In the genomic region with DNA sequence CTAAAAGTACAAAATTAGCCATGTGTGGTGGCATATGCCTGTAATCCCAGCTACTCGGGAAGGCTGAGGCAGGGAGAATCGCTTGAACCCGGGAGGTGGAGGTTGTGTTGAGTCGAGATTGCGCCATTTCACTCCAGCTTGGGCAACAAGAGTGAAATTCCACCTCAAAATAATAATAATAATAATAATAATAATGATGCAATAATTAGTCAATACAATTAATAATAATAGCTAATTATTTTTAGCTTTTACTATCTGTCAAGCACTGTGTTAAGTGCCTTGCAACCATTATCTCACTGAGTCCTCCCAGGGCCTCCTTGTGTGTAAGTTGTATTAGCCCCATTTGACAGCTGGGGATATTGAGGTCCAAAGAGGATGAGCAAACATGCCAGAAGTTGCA, we compare ENCODE assay signal across 32 cellular contexts. TPM values are rescaled to one million over a fixed set of nuclear protein-coding genes. Genes with fewer than 3 reads are reported as not detected.
DNase-seq lines count a peak whose midpoint lies in the region; ATAC-seq and TF ChIP-seq lines count a peak whose summit lies in the region.
"Had no signal": no experiment of that assay in that cellular context is flagged by ENCODE, and none has a peak within 500 bp of the region (broad histone marks: within the 10 kb centered on the region; RNA-seq: fewer than 3 reads in every experiment).

No MANE protein-coding gene starts in this region.

- H3K36me3 ChIP-seq in IMR-90 (ENCODE audit: control insufficient read depth, insufficient read depth, low read length) (no peaks in the 10 kb centered on the region), gastroesophageal sphincter (no peaks in the 10 kb centered on the region)
- H3K36me3 ChIP-seq: BE2C; BLaER1; BLaER1 treated with 17β-estradiol and CSF1 and Interleukin-3, amounts not matched to agents 10 nM and 100 nM had no signal

- no peaks in the 10 kb centered on the region for H3K27me3 Mint-ChIP-seq in WTC11 (ENCODE audit: low read depth)

- H2BK15ac ChIP-seq in IMR-90 (ENCODE audit: low read depth, low read length): no peak overlapping the region

- WGBS in IMR-90 (ENCODE audit: extremely low coverage in 2 of 2, insufficient read length in 1 of 2), 2 experiments: no CpG with 5 or more reads among the region's 5 CpGs
- WGBS in gastroesophageal sphincter (ENCODE audit: low coverage in 1 of 2), 2 donors: 75 to 85% methylated on average over 5 of the region's 5 CpGs

- H4K91ac ChIP-seq in IMR-90 (ENCODE audit: insufficient read depth, low read depth, low read length): no peak overlapping the region

- no peaks in the 10 kb centered on the region for H3K4me1 ChIP-seq in IMR-90 (ENCODE audit: control insufficient read depth, insufficient read depth, low read length)
- no peaks in the 10 kb centered on the region for H3K4me1 ChIP-seq in gastroesophageal sphincter
- H3K4me1 ChIP-seq: A549; BE2C; BLaER1; BLaER1 treated with 17β-estradiol and CSF1 and Interleukin-3, amounts not matched to agents 10 nM and 100 nM; Caco-2 had no signal

- no peak overlapping the region for H4K5ac ChIP-seq in IMR-90 (ENCODE audit: low read depth, low read length)

- in situ Hi-C loops in IMR-90 (cut with MboI; ENCODE audit: low sequenced_read_pairs): no loop called here

- H3K4me3 ChIP-seq in IMR-90 (ENCODE audit: insufficient read depth, low read depth, low read length) (no peak overlapping the region), gastroesophageal sphincter (no peak overlapping the region)
- H3K4me3 ChIP-seq: A549; BLaER1; BLaER1 treated with 17β-estradiol and CSF1 and Interleukin-3, amounts not matched to agents 10 nM and 100 nM had no signal

- TF ChIP-seq POLR2A in IMR-90 (IDR thresholded peaks at IDR 0.05; ENCODE audit: low read depth, low read length) (no peak), gastroesophageal sphincter (IDR thresholded peaks at IDR 0.05) (no peak)

- H3K18ac ChIP-seq in IMR-90 (ENCODE audit: low read depth, low read length): no peak overlapping the region

- no peak for TF ChIP-seq EP300 in gastroesophageal sphincter (IDR thresholded peaks at IDR 0.05)

- CTCF ChIA-PET in IMR-90 (lab: Yijun Ruan, JAX) (interaction anchor here (0.7 kb wide), 1 partner anchor 17 kb away, joined by 4 read pairs; no protein-coding TSS in a partner anchor), WTC11 (lab: Charles Lee) (no interaction called here)

- H3K9me3 Mint-ChIP-seq in WTC11: peaks cover 14% of the 10 kb centered on the region

- no peak overlapping the region for H3K4me2 ChIP-seq in IMR-90 (ENCODE audit: low read depth, low read length)
- H3K4me2 ChIP-seq: A549; BLaER1; BLaER1 treated with 17β-estradiol and CSF1 and Interleukin-3, amounts not matched to agents 10 nM and 100 nM had no signal

- no peak overlapping the region for H3K27ac Mint-ChIP-seq in WTC11
- H3K27ac Mint-ChIP-seq: B cell; CD14-positive monocyte; CD4-positive, alpha-beta memory T cell; CD4-positive, alpha-beta T cell; CD4-positive, CD25-positive, alpha-beta regulatory T cell; CD8-positive, alpha-beta memory T cell; CD8-positive, alpha-beta T cell had no signal

- TF ChIP-seq CTCF in IMR-90 (conservative IDR thresholded peaks at IDR 0.05; ENCODE audit: low read depth, low read length) (no peak), WTC11 (IDR thresholded peaks at IDR 0.05) (no peak), gastroesophageal sphincter (IDR thresholded peaks at IDR 0.05) (no peak)

- H3K36me3 Mint-ChIP-seq in WTC11: no peaks in the 10 kb centered on the region
- H3K36me3 Mint-ChIP-seq: CD14-positive monocyte; CD4-positive, CD25-positive, alpha-beta regulatory T cell; CD8-positive, alpha-beta T cell had no signal

- no peak overlapping the region for H2AFZ ChIP-seq in IMR-90 (replicated peaks; ENCODE audit: low read length, poor library complexity)

- no peaks in the 10 kb centered on the region for H3K9me1 ChIP-seq in IMR-90 (ENCODE audit: insufficient read depth, low read length)

- intact Hi-C loops in IMR-90 (cut with micrococcal nuclease): no loop called here

- no peaks in the 10 kb centered on the region for H3K79me1 ChIP-seq in IMR-90 (ENCODE audit: low read depth in 1 of 2, low read length in 2 of 2)

- H2BK120ac ChIP-seq in IMR-90 (ENCODE audit: low read depth, low read length): no peak overlapping the region

- BruUV-seq in IMR-90 (replicated peaks; lab: Mats Ljungman, UMichigan): no TSS peak

- no peaks in the 10 kb centered on the region; the same call in 1 of the 2 replicates for H3K27me3 ChIP-seq in IMR-90 (ENCODE audit: control insufficient read depth, insufficient read depth, low read length)
- H3K27me3 ChIP-seq in gastroesophageal sphincter: no peaks in the 10 kb centered on the region
- H3K27me3 ChIP-seq: BE2C; BLaER1; BLaER1 treated with 17β-estradiol and CSF1 and Interleukin-3, amounts not matched to agents 10 nM and 100 nM had no signal

- TF ChIP-seq RAD21 in IMR-90 (IDR thresholded peaks at IDR 0.05; ENCODE audit: low read length): no peak

- H3K9me3 ChIP-seq in IMR-90 (ENCODE audit: control insufficient read depth, insufficient read depth, low read length) (peaks cover 6% of the 10 kb centered on the region; the same call in 1 of the 2 replicates), gastroesophageal sphincter (no peaks in the 10 kb centered on the region)
- H3K9me3 ChIP-seq: BE2C, Caco-2 had no signal

- H3K4me1 Mint-ChIP-seq in WTC11: no peaks in the 10 kb centered on the region
- H3K4me1 Mint-ChIP-seq: B cell; CD14-positive monocyte; CD4-positive, CD25-positive, alpha-beta regulatory T cell; CD8-positive, alpha-beta memory T cell had no signal

- ATAC-seq in IMR-90 (ENCODE audit: low read depth) (no peak), WTC11 (no peak), GM21367 (IDR thresholded peaks at IDR 0.05; ENCODE audit: unreplicated experiment) (no peak), gastroesophageal sphincter (no peak)
- ATAC-seq: A549; CD8-positive, alpha-beta T cell had no signal

- H2BK20ac ChIP-seq in IMR-90 (ENCODE audit: low read depth, low read length): no peak overlapping the region

- H3K27ac ChIP-seq in IMR-90 (ENCODE audit: insufficient read depth, low read length) (no peak overlapping the region), gastroesophageal sphincter (no peak overlapping the region)
- H3K27ac ChIP-seq: 22Rv1; A549; BLaER1; BLaER1 treated with 17β-estradiol and CSF1 and Interleukin-3, amounts not matched to agents 10 nM and 100 nM; C4-2B had no signal

- H3K9ac ChIP-seq in IMR-90 (ENCODE audit: low read depth, low read length): no peak overlapping the region
- H3K9ac ChIP-seq: BLaER1; BLaER1 treated with 17β-estradiol and CSF1 and Interleukin-3, amounts not matched to agents 10 nM and 100 nM had no signal

- H2BK5ac ChIP-seq in IMR-90 (ENCODE audit: low read depth, low read length, poor library complexity, severe bottlenecking): no peak overlapping the region

- no peak overlapping the region for H2AK5ac ChIP-seq in IMR-90 (ENCODE audit: low read depth, low read length)

- no peak overlapping the region for H3K4me3 Mint-ChIP-seq in WTC11
- H3K4me3 Mint-ChIP-seq: B cell; CD14-positive monocyte; CD4-positive, alpha-beta memory T cell; CD4-positive, alpha-beta T cell; CD4-positive, CD25-positive, alpha-beta regulatory T cell; CD8-positive, alpha-beta memory T cell; CD8-positive, alpha-beta T cell had no signal

- dilution Hi-C loops in IMR-90 (cut with HindIII; ENCODE audit: low sequenced_read_pairs, unreplicated experiment): no loop called here

- POLR2A ChIA-PET in IMR-90 (lab: Charles Lee; ENCODE audit: unreplicated experiment): no interaction called here
- POLR2A ChIA-PET in WTC11 (lab: Charles Lee): no interaction called here

- no peak overlapping the region for H3K23ac ChIP-seq in IMR-90 (ENCODE audit: low read depth, low read length)

- H3K56ac ChIP-seq in IMR-90 (ENCODE audit: extremely low read depth, insufficient read depth, low read length): no peak overlapping the region

- H2AK9ac ChIP-seq in IMR-90 (replicated peaks; ENCODE audit: low read depth, low read length, poor library complexity): no peak overlapping the region

- no peaks in the 10 kb centered on the region for H4K20me1 ChIP-seq in IMR-90 (ENCODE audit: insufficient read depth, low read length)
- H4K20me1 ChIP-seq: BLaER1; BLaER1 treated with 17β-estradiol and CSF1 and Interleukin-3, amounts not matched to agents 10 nM and 100 nM had no signal

- H4K8ac ChIP-seq in IMR-90 (ENCODE audit: low read depth in 2 of 2, low read length in 2 of 2): no peak overlapping the region

- no peak overlapping the region for H3K14ac ChIP-seq in IMR-90 (replicated peaks; ENCODE audit: low read depth, low read length)

- DNase-seq in IMR-90 (no peak), WTC11 (ENCODE audit: low spot score) (no peak)
- DNase-seq: 8988T; ACHN; AML-193; BE2C; C1 segment of cervical spinal cord; Caco-2; Calu3; CD4-positive, alpha-beta memory T cell; CD4-positive, alpha-beta T cell; CD4-positive, CD25-positive, alpha-beta regulatory T cell; CD8-positive, alpha-beta memory T cell; CD8-positive, alpha-beta T cell; COR-L47; DMS 273 treated with DMSO at 0.1 percent for 48 hours; DMS153; DMS53; DMS79; DMS79 treated with DMSO at 0.1 percent for 48 hours; DND-41; EL had no signal

- H3K4ac ChIP-seq in IMR-90 (ENCODE audit: low read depth, low read length): no peak overlapping the region

TF ChIP-seq in IMR-90, 13 proteins besides CTCF, POLR2A, EP300 and RAD21 (continues in another document):
- TF ChIP-seq USF2 (IDR thresholded peaks at IDR 0.05; ENCODE audit: low read depth, low read length): no peak

TF ChIP-seq in WTC11, 78 proteins besides CTCF, POLR2A, EP300 and RAD21:
- TF ChIP-seq HMGA2 (CRISPR knock-in tag; IDR thresholded peaks at IDR 0.05) (peak; percentile 45; the same call in 1 of the 2 replicates), MAX (CRISPR knock-in tag; IDR thresholded peaks at IDR 0.05) (no peak), GRHL2 (CRISPR knock-in tag; IDR thresholded peaks at IDR 0.05; ENCODE audit: insufficient replicate concordance, severe bottlenecking) (no peak)
TF ChIP-seq in WTC11: peak in this region for 1.

RNA-seq across cellular contexts. Expression of gene HS3ST3A1, which starts 14.3 kb away (rescaled TPM):
- total RNA-seq in IMR-90 (2012; rRNA removed) (7.5 and 9.0 TPM in 2 replicates), WTC11 (2021) (5.2 to 9.7 TPM (median 5.9 TPM) in 3 replicates), gastroesophageal sphincter (10 to 100 TPM in 2 of 4 donors, 1 to 10 TPM in 2; 5.9 to 10.9 (median 8.9) TPM)
- polyA plus RNA-seq in IMR-90 (2012; rRNA removed): 8.8 and 11.9 TPM in 2 replicates
- 4.1 and 14.2 TPM in 2 replicates for polyA plus RNA-seq in IMR-90 (2012; cell fraction: cytosol; rRNA removed)
- polyA plus RNA-seq in IMR-90 (2012; cell fraction: nucleus; rRNA removed; ENCODE audit: low replicate concordance): 16.3 and 27.2 TPM in 2 replicates
- total RNA-seq: A673; Caco-2; Calu3; CD8-positive, alpha-beta memory T cell; CD8-positive, alpha-beta T cell had no signal
- polyA plus RNA-seq: A549, CD14-positive monocyte had no signal
